ENCODE assay signal across 17 cellular contexts in genomic region chr9:82057805-82058204, GRCh38.
DNase-seq lines count a peak whose midpoint lies in the region; ATAC-seq and TF ChIP-seq lines count a peak whose summit lies in the region.
"Had no signal": no experiment of that assay in that cellular context is flagged by ENCODE, and none has a peak within 500 bp of the region (broad histone marks: within the 10 kb centered on the region; RNA-seq: fewer than 3 reads in every experiment).

No MANE protein-coding gene starts in this region.

- H3K4me1 ChIP-seq in OCI-LY1 (ENCODE audit: insufficient read depth, low read length, severe bottlenecking), result peaks cover 31% of the 10 kb centered on the region
- no peaks in the 10 kb centered on the region for H3K4me1 ChIP-seq in hepatocyte (ENCODE audit: insufficient read depth)
- H3K4me1 ChIP-seq: SJCRH30 had no signal

- intact Hi-C loops in activated T-helper 1 cell treated with anti-CD3 and anti-CD28 coated beads, Interleukin-12 subunit alpha, Interleukin-12 subunit beta, Interleukin-2, Interleukin-4 antibody, amounts not matched to agents 30 ng/mL and 10 ng/mL and 1 ng/mL, durations not matched to agents 14 hours and 24 hours and 36 hours (cut with micrococcal nuclease), result no loop called here

- peak; percentile 2 for DNase-seq in GM12865 (ENCODE audit: low read depth)
- DNase-seq in hepatocyte (ENCODE audit: low spot score), result peak; percentile 15
- DNase-seq in activated T-cell treated with anti-CD3 and anti-CD28 coated beads, Interleukin-2, amount 50 U/mL, for 1 hour, result no peak
- DNase-seq in activated T-helper 1 cell treated with anti-CD3 and anti-CD28 coated beads, Interleukin-12 subunit alpha, Interleukin-12 subunit beta, Interleukin-2, Interleukin-4 antibody, amounts not matched to agents 30 ng/mL and 10 ng/mL and 1 ng/mL, durations not matched to agents 14 hours and 24 hours and 36 hours (ENCODE audit: low spot score), result no peak
- no peak for DNase-seq in coronary artery (ENCODE audit: low spot score)
- DNase-seq: C1 segment of cervical spinal cord; CD8-positive, alpha-beta T cell; NCI-H1092; NCI-H1436; NCI-H1930; NCI-H2227 treated with DMSO at 0.1 percent for 48 hours; NCI-H510A; SJCRH30; T-cell had no signal

- H3K27me3 ChIP-seq in OCI-LY1 (ENCODE audit: insufficient read depth, low read length) (no peaks in the 10 kb centered on the region), hepatocyte (no peaks in the 10 kb centered on the region)
- H3K27me3 ChIP-seq: SJCRH30 had no signal

- H3K36me3 ChIP-seq in OCI-LY1 (ENCODE audit: insufficient read depth, low read length), result no peaks in the 10 kb centered on the region
- no peaks in the 10 kb centered on the region for H3K36me3 ChIP-seq in hepatocyte (replicated peaks; ENCODE audit: insufficient read depth, low read depth)
- H3K36me3 ChIP-seq: SJCRH30 had no signal

- H3K27me3 Mint-ChIP-seq in activated T-helper 1 cell treated with anti-CD3 and anti-CD28 coated beads, Interleukin-12 subunit alpha, Interleukin-12 subunit beta, Interleukin-2, Interleukin-4 antibody, amounts not matched to agents 30 ng/mL and 10 ng/mL and 1 ng/mL, durations not matched to agents 14 hours and 24 hours and 36 hours (ENCODE audit: insufficient read depth), result no peaks in the 10 kb centered on the region
- H3K27me3 Mint-ChIP-seq: T-cell had no signal

- H3K4me3 ChIP-seq in GM12865 (ENCODE audit: low read depth, low read length) (no peak overlapping the region), OCI-LY1 (ENCODE audit: low read depth, low read length, poor library complexity, severe bottlenecking) (no peak overlapping the region), hepatocyte (no peak overlapping the region), coronary artery (no peak overlapping the region)
- H3K4me3 ChIP-seq: SJCRH30 had no signal

- WGBS in hepatocyte (ENCODE audit: low lambda C conversion rate, missing lambda C conversion rate), result 47% methylated on average over 5 of the region's 5 CpGs

- peak overlapping the region; percentile 63 for H3K27ac ChIP-seq in OCI-LY1 (ENCODE audit: low read depth, low read length, poor library complexity, severe bottlenecking)
- no peak overlapping the region for H3K27ac ChIP-seq in hepatocyte
- H3K27ac ChIP-seq in coronary artery, result no peak overlapping the region
- H3K27ac ChIP-seq: SJCRH30 had no signal

- no peaks in the 10 kb centered on the region for H3K9me2 ChIP-seq in OCI-LY1 (ENCODE audit: low read depth, low read length)
- H3K9me2 ChIP-seq in hepatocyte (replicated peaks; ENCODE audit: insufficient read depth), result no peaks in the 10 kb centered on the region

- H3K9me3 ChIP-seq in OCI-LY1 (ENCODE audit: low read length) (no peaks in the 10 kb centered on the region), hepatocyte (ENCODE audit: low read depth) (no peaks in the 10 kb centered on the region)
- H3K9me3 ChIP-seq: SJCRH30 had no signal

- TF ChIP-seq CTCF in GM12865 (IDR thresholded peaks at IDR 0.05; ENCODE audit: insufficient read depth, low read depth, low read length, missing control alignments) (no peak), OCI-LY1 (IDR thresholded peaks at IDR 0.05; ENCODE audit: low read length) (no peak), hepatocyte (IDR thresholded peaks at IDR 0.05; ENCODE audit: poor library complexity) (no peak), coronary artery (IDR thresholded peaks at IDR 0.05) (no peak)

- no peaks in the 10 kb centered on the region for H3K9me3 Mint-ChIP-seq in activated T-helper 1 cell treated with anti-CD3 and anti-CD28 coated beads, Interleukin-12 subunit alpha, Interleukin-12 subunit beta, Interleukin-2, Interleukin-4 antibody, amounts not matched to agents 30 ng/mL and 10 ng/mL and 1 ng/mL, durations not matched to agents 14 hours and 24 hours and 36 hours
- H3K9me3 Mint-ChIP-seq: CD8-positive, alpha-beta T cell; T-cell had no signal

- no peak overlapping the region for H3K4me3 Mint-ChIP-seq in activated T-helper 1 cell treated with anti-CD3 and anti-CD28 coated beads, Interleukin-12 subunit alpha, Interleukin-12 subunit beta, Interleukin-2, Interleukin-4 antibody, amounts not matched to agents 30 ng/mL and 10 ng/mL and 1 ng/mL, durations not matched to agents 14 hours and 24 hours and 36 hours
- H3K4me3 Mint-ChIP-seq: CD8-positive, alpha-beta T cell; T-cell had no signal

- ATAC-seq in HG03039 (IDR thresholded peaks at IDR 0.05; ENCODE audit: unreplicated experiment), result no peak
- ATAC-seq: CD8-positive, alpha-beta T cell; Panc1; T-cell had no signal

- H3K4me2 ChIP-seq in OCI-LY1 (ENCODE audit: low read length) (peak overlapping the region; percentile 26; the same call in 1 of the 2 replicates), hepatocyte (no peak overlapping the region)

- H3K79me2 ChIP-seq in OCI-LY1 (ENCODE audit: insufficient read depth, low read length) (no peaks in the 10 kb centered on the region), hepatocyte (no peaks in the 10 kb centered on the region)

- H3K27ac Mint-ChIP-seq in activated T-helper 1 cell treated with anti-CD3 and anti-CD28 coated beads, Interleukin-12 subunit alpha, Interleukin-12 subunit beta, Interleukin-2, Interleukin-4 antibody, amounts not matched to agents 30 ng/mL and 10 ng/mL and 1 ng/mL, durations not matched to agents 14 hours and 24 hours and 36 hours, result no peak overlapping the region
- H3K27ac Mint-ChIP-seq: CD8-positive, alpha-beta T cell; T-cell had no signal

- no peaks in the 10 kb centered on the region for H3K4me1 Mint-ChIP-seq in activated T-helper 1 cell treated with anti-CD3 and anti-CD28 coated beads, Interleukin-12 subunit alpha, Interleukin-12 subunit beta, Interleukin-2, Interleukin-4 antibody, amounts not matched to agents 30 ng/mL and 10 ng/mL and 1 ng/mL, durations not matched to agents 14 hours and 24 hours and 36 hours (ENCODE audit: low read depth)
- H3K4me1 Mint-ChIP-seq: T-cell had no signal

- no peaks in the 10 kb centered on the region for H3K36me3 Mint-ChIP-seq in activated T-helper 1 cell treated with anti-CD3 and anti-CD28 coated beads, Interleukin-12 subunit alpha, Interleukin-12 subunit beta, Interleukin-2, Interleukin-4 antibody, amounts not matched to agents 30 ng/mL and 10 ng/mL and 1 ng/mL, durations not matched to agents 14 hours and 24 hours and 36 hours (ENCODE audit: low read depth)
- H3K36me3 Mint-ChIP-seq: CD8-positive, alpha-beta T cell; T-cell had no signal

- H2AFZ ChIP-seq in OCI-LY1 (ENCODE audit: low read length), result no peak overlapping the region
- H2AFZ ChIP-seq in hepatocyte, result no peak overlapping the region

- no peaks in the 10 kb centered on the region for H3F3A ChIP-seq in OCI-LY1 (ENCODE audit: insufficient read depth, low read length)

- H3K9ac ChIP-seq in OCI-LY1 (ENCODE audit: low read length), result no peak overlapping the region

- H4K20me1 ChIP-seq in OCI-LY1 (ENCODE audit: insufficient read depth, low read length) (no peaks in the 10 kb centered on the region), hepatocyte (ENCODE audit: insufficient read depth, poor library complexity, severe bottlenecking) (no peaks in the 10 kb centered on the region)

Comparison
In these comparisons a context has a peak if more than half of its experiments do, and no peak if none do; other contexts are left out.
1. DNase-seq: peak in GM12865 (single experiment) and hepatocyte (single experiment); none in activated T-cell treated with anti-CD3 and anti-CD28 coated beads, Interleukin-2, amount 50 U/mL, for 1 hour (single experiment), activated T-helper 1 cell treated with anti-CD3 and anti-CD28 coated beads, Interleukin-12 subunit alpha, Interleukin-12 subunit beta, Interleukin-2, Interleukin-4 antibody, amounts not matched to agents 30 ng/mL and 10 ng/mL and 1 ng/mL, durations not matched to agents 14 hours and 24 hours and 36 hours (single experiment) and coronary artery (single experiment).